Comparison of ENCODE assay signal across 9 cellular contexts in the genomic region with DNA sequence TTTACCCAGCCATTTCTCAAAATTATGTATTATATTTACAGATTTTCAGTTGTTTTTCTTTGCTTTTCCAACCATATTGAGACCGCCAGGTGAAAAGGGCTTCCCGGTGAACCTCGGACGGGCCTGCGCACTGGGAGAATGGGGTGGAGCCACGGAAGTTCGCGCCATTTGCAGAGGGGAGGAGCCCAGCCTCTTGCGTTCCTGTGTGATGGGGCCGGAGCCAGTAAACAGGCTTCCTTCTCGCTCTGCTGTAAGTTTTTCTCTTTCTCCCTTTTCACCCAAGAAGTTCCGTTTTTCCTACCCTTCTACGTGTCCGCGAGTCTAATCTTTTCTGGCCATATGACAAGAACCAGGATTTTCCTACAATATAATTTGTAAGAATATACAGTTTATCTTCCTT.
A peak's percentile ranks its signal among the peaks of the same experiment; 100 is the strongest.
DNase-seq lines count a peak whose midpoint lies in the region; ATAC-seq and TF ChIP-seq lines count a peak whose summit lies in the region.
"Had no signal": no experiment of that assay in that cellular context is flagged by ENCODE, and none has a peak within 500 bp of the region (broad histone marks: within the 10 kb centered on the region; RNA-seq: fewer than 3 reads in every experiment).

No MANE protein-coding gene starts in this region.

- H3K4me1 ChIP-seq in cardiac muscle cell (ENCODE audit: low read depth) (peaks cover 5% of the 10 kb centered on the region), heart right ventricle (no peaks in the 10 kb centered on the region), thymus (ENCODE audit: control insufficient read depth, insufficient read depth, low read length) (no peaks in the 10 kb centered on the region), SJCRH30 (no peaks in the 10 kb centered on the region)
- H3K4me1 ChIP-seq: esophagus muscularis mucosa had no signal

- H3K27me3 ChIP-seq in cardiac muscle cell (no peaks in the 10 kb centered on the region), heart right ventricle (peaks cover 0 to 7% (median 0%) of the 10 kb centered on the region in 7 donors), thymus (ENCODE audit: control insufficient read depth, insufficient read depth) (no peaks in the 10 kb centered on the region), SJCRH30 (no peaks in the 10 kb centered on the region)
- H3K27me3 ChIP-seq: esophagus muscularis mucosa had no signal

- H3K4me3 ChIP-seq in cardiac muscle cell = peak overlapping the region; percentile 48
- H3K4me3 ChIP-seq in heart right ventricle = peak overlapping the region in 1 of 10 donors; percentile 1
- peak overlapping the region; percentile 33 for H3K4me3 ChIP-seq in thymus (ENCODE audit: low read length)
- no peak overlapping the region for H3K4me3 ChIP-seq in SJCRH30

- intact Hi-C loops in heart right ventricle (cut with DNase I) (no loop called here), left ventricle myocardium superior (cut with micrococcal nuclease) (no loop called here)

- DNase-seq in cardiac muscle cell (ENCODE audit: low read depth in 1 of 2, low spot score in 1 of 2) (peak; percentile 13 to 63), heart right ventricle (no peak), NCI-H526 treated with DMSO at 0.1 percent for 48 hours (lab: John Stamatoyannopoulos, UW) (peak; percentile 15), left ventricle myocardium superior (peak; percentile 49), NCI-H1694 treated with DMSO at 0.1 percent for 48 hours (lab: John Stamatoyannopoulos, UW) (no peak), RKO (ENCODE audit: low spot score) (no peak), SJCRH30 (no peak)

- H3K9me3 ChIP-seq in cardiac muscle cell (ENCODE audit: low read depth) (no peaks in the 10 kb centered on the region), heart right ventricle (peaks cover 0 to 3% (median 0%) of the 10 kb centered on the region in 11 donors), thymus (ENCODE audit: control insufficient read depth) (no peaks in the 10 kb centered on the region), SJCRH30 (replicated peaks) (no peaks in the 10 kb centered on the region)
- H3K9me3 ChIP-seq: esophagus muscularis mucosa had no signal

- H3K36me3 ChIP-seq in cardiac muscle cell = no peaks in the 10 kb centered on the region
- H3K36me3 ChIP-seq in heart right ventricle = no peaks in the 10 kb centered on the region
- no peaks in the 10 kb centered on the region for H3K36me3 ChIP-seq in thymus (ENCODE audit: control insufficient read depth, insufficient read depth)
- H3K36me3 ChIP-seq in SJCRH30 = no peaks in the 10 kb centered on the region
- H3K36me3 ChIP-seq: esophagus muscularis mucosa had no signal

- no peak for ATAC-seq in heart right ventricle
- ATAC-seq in left ventricle myocardium superior = no peak

- H3K27ac ChIP-seq in cardiac muscle cell = no peak overlapping the region
- H3K27ac ChIP-seq in heart right ventricle = no peak overlapping the region
- no peak overlapping the region for H3K27ac ChIP-seq in thymus (ENCODE audit: low read depth)
- H3K27ac ChIP-seq in SJCRH30 = no peak overlapping the region
- H3K27ac ChIP-seq: esophagus muscularis mucosa had no signal

- 70 to 80% methylated on average over 15 of the region's 15 CpGs for WGBS in heart right ventricle, 2 donors
- WGBS in thymus = 72% methylated on average over 15 of the region's 15 CpGs

- no peak for TF ChIP-seq CTCF in cardiac muscle cell (IDR thresholded peaks at IDR 0.05; ENCODE audit: low read depth, low read length)
- TF ChIP-seq CTCF in heart right ventricle (IDR thresholded peaks at IDR 0.05) = no peak

Comparison
In these comparisons a context has a peak if more than half of its experiments do, and no peak if none do; other contexts are left out.
1. DNase-seq: peak in cardiac muscle cell (2 of 2), NCI-H526 treated with DMSO at 0.1 percent for 48 hours (single experiment) and left ventricle myocardium superior (single experiment); none in heart right ventricle (0 of 2), NCI-H1694 treated with DMSO at 0.1 percent for 48 hours (single experiment), RKO (single experiment) and SJCRH30 (0 of 2).